ENCODE assay signal across 9 cellular contexts in the genomic region with DNA sequence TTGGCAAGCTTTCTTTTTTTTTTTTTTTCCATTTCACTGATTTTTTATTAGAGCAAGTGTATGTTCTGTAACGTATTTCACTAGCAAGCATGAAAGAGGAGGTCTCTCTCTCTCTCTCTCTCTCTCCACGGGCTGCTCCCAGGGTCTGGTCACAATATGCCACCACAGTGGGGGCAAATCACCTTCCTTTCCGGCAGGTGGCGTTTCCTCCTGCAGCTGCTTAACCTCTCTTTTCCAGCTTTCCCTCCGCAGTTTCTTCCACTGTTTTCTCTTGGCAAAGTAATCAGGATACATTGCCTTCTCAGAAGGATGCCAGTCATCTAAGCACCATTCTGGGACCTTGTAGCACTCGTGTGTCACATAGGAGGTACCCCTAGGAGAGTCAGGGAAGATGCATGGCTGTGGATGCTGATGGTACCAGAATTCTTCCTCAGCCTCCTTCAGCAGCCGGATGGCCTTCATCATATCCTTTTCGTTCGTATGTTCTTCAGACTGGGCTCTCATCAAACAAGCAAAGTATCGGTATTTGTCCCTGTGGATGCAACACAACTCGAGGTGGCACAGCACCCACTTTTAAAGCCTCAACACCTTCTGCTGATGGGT.
DNase-seq lines count a peak whose midpoint lies in the region; ATAC-seq and TF ChIP-seq lines count a peak whose summit lies in the region.
"Had no signal": no experiment of that assay in that cellular context is flagged by ENCODE, and none has a peak within 500 bp of the region (broad histone marks: within the 10 kb centered on the region; RNA-seq: fewer than 3 reads in every experiment).

No MANE protein-coding gene starts in this region.

- H3K4me1 Mint-ChIP-seq in WTC11, result peaks cover 13% of the 10 kb centered on the region
- no peaks in the 10 kb centered on the region for H3K4me1 Mint-ChIP-seq in activated naive CD8-positive, alpha-beta T cell treated with anti-CD3 and anti-CD28 coated beads for 36 hours
- H3K4me1 Mint-ChIP-seq: nephron had no signal

- H3K79me2 ChIP-seq in Karpas-422 (ENCODE audit: low read length), result no peaks in the 10 kb centered on the region

- H3K4me3 Mint-ChIP-seq in WTC11, result no peak overlapping the region
- H3K4me3 Mint-ChIP-seq in activated naive CD8-positive, alpha-beta T cell treated with anti-CD3 and anti-CD28 coated beads for 36 hours, result no peak overlapping the region
- H3K4me3 Mint-ChIP-seq: nephron had no signal

- no peak overlapping the region for H3K4me2 ChIP-seq in Karpas-422 (ENCODE audit: low read depth, low read length, poor library complexity, severe bottlenecking)

- no peaks in the 10 kb centered on the region for H4K20me1 ChIP-seq in Karpas-422 (ENCODE audit: insufficient read depth, low read depth, low read length)

- CTCF ChIA-PET in WTC11 (lab: Charles Lee), result interaction anchor here (0.6 to 2.2 kb wide), 14 partner anchors 9 to 217 kb away, joined by 3 to 10 read pairs (median 4); no protein-coding TSS in a partner anchor

- no peak overlapping the region for H3K27ac Mint-ChIP-seq in WTC11
- H3K27ac Mint-ChIP-seq in activated naive CD8-positive, alpha-beta T cell treated with anti-CD3 and anti-CD28 coated beads for 36 hours, result no peak overlapping the region
- H3K27ac Mint-ChIP-seq: nephron had no signal

- H3K36me3 ChIP-seq in Karpas-422 (ENCODE audit: insufficient read depth, low read length), result no peaks in the 10 kb centered on the region
- H3K36me3 ChIP-seq in right lobe of liver, result no peaks in the 10 kb centered on the region
- H3K36me3 ChIP-seq in vagina, result no peaks in the 10 kb centered on the region

- intact Hi-C loops in right lobe of liver (cut with DNase I) (no loop called here), vagina (cut with DNase I) (no loop called here)

- H3K27ac ChIP-seq in Karpas-422 (ENCODE audit: low read length) (no peak overlapping the region), right lobe of liver (no peak overlapping the region), vagina (no peak overlapping the region)

- 20% methylated on average over 7 of the region's 11 CpGs for WGBS in right lobe of liver (ENCODE audit: insufficient coverage, low coverage, low lambda C conversion rate, missing lambda C conversion rate)

- H3K27me3 Mint-ChIP-seq in WTC11 (ENCODE audit: low read depth), result peaks cover 2% of the 10 kb centered on the region; the same call in 1 of the 2 replicates
- peaks cover 17% of the 10 kb centered on the region for H3K27me3 Mint-ChIP-seq in activated naive CD8-positive, alpha-beta T cell treated with anti-CD3 and anti-CD28 coated beads for 36 hours

- H3K4me3 ChIP-seq in Karpas-422 (ENCODE audit: low read length) (no peak overlapping the region), right lobe of liver (no peak overlapping the region), vagina (no peak overlapping the region)

- H3K9me3 Mint-ChIP-seq in WTC11, result peaks cover 20% of the 10 kb centered on the region
- H3K9me3 Mint-ChIP-seq in activated naive CD8-positive, alpha-beta T cell treated with anti-CD3 and anti-CD28 coated beads for 36 hours, result no peaks in the 10 kb centered on the region
- H3K9me3 Mint-ChIP-seq: nephron had no signal

- no peak overlapping the region for H2AFZ ChIP-seq in Karpas-422 (ENCODE audit: low read length)

- no peak overlapping the region for H3K9ac ChIP-seq in Karpas-422 (ENCODE audit: low read length)

- TF ChIP-seq POLR2A in right lobe of liver (IDR thresholded peaks at IDR 0.05) (no peak), vagina (IDR thresholded peaks at IDR 0.05) (no peak)

- peaks cover 13% of the 10 kb centered on the region; the same call in 1 of the 2 replicates for H3K36me3 Mint-ChIP-seq in WTC11
- no peaks in the 10 kb centered on the region for H3K36me3 Mint-ChIP-seq in activated naive CD8-positive, alpha-beta T cell treated with anti-CD3 and anti-CD28 coated beads for 36 hours

- H3K9me3 ChIP-seq in Karpas-422 (ENCODE audit: low read length) (no peaks in the 10 kb centered on the region), right lobe of liver (no peaks in the 10 kb centered on the region), vagina (no peaks in the 10 kb centered on the region)

- peak; percentile 32 for DNase-seq in ELR (ENCODE audit: low read depth)
- DNase-seq in Karpas-422, result peak; percentile 59
- peak; percentile 67 for DNase-seq in WTC11 (ENCODE audit: low spot score)
- DNase-seq in right lobe of liver, result no peak
- DNase-seq in CD1c-positive myeloid dendritic cell (ENCODE audit: extremely low spot score), result no peak
- no peak for DNase-seq in activated naive CD8-positive, alpha-beta T cell treated with anti-CD3 and anti-CD28 coated beads for 36 hours
- DNase-seq in NK-92 (lab: John Stamatoyannopoulos, UW; ENCODE audit: unreplicated experiment), result no peak
- DNase-seq in vagina (ENCODE audit: extremely low spot score in 2 of 2), result no peak

- H3K4me1 ChIP-seq in Karpas-422 (ENCODE audit: low read length) (no peaks in the 10 kb centered on the region), right lobe of liver (no peaks in the 10 kb centered on the region), vagina (no peaks in the 10 kb centered on the region)

- TF ChIP-seq CTCF in WTC11 (IDR thresholded peaks at IDR 0.05) (peak; percentile 38; the same call in 1 of the 2 replicates), right lobe of liver (IDR thresholded peaks at IDR 0.05) (peak in 3 of 4 donors; percentile 22 to 38 (median 30)), vagina (IDR thresholded peaks at IDR 0.05) (no peak)

- H3K27me3 ChIP-seq in Karpas-422 (ENCODE audit: low read length) (no peaks in the 10 kb centered on the region), right lobe of liver (no peaks in the 10 kb centered on the region), vagina (no peaks in the 10 kb centered on the region)

- peak; percentile 95 for ATAC-seq in WTC11
- ATAC-seq in right lobe of liver, result peak in 1 of 4 donors; percentile 42

- POLR2A ChIA-PET in WTC11 (lab: Charles Lee), result interaction anchor here (0.7 kb wide), 1 partner anchor 456 kb away, joined by 3 read pairs; no protein-coding TSS in a partner anchor

- H3K9me2 ChIP-seq in Karpas-422 (replicated peaks; ENCODE audit: insufficient read depth, low read length), result no peaks in the 10 kb centered on the region

TF ChIP-seq in WTC11, 78 proteins besides CTCF, POLR2A, EP300 and RAD21 (continues in another document):
- TF ChIP-seq, protein P1, sequence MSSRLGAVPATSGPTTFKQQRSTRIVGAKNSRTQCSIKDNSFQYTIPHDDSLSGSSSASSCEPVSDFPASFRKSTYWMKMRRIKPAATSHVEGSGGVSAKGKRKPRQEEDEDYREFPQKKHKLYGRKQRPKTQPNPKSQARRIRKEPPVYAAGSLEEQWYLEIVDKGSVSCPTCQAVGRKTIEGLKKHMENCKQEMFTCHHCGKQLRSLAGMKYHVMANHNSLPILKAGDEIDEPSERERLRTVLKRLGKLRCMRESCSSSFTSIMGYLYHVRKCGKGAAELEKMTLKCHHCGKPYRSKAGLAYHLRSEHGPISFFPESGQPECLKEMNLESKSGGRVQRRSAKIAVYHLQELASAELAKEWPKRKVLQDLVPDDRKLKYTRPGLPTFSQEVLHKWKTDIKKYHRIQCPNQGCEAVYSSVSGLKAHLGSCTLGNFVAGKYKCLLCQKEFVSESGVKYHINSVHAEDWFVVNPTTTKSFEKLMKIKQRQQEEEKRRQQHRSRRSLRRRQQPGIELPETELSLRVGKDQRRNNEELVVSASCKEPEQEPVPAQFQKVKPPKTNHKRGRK (CRISPR knock-in tag; IDR thresholded peaks at IDR 0.05; ENCODE audit: borderline replicate concordance), result no peak
- TF ChIP-seq NR3C1 (CRISPR knock-in tag; conservative IDR thresholded peaks at IDR 0.05; ENCODE audit: low read depth) (no peak), CREM (CRISPR knock-in tag; IDR thresholded peaks at IDR 0.05) (no peak), NFE2L1 (CRISPR knock-in tag; IDR thresholded peaks at IDR 0.05) (no peak), ZNF671 (CRISPR knock-in tag; IDR thresholded peaks at IDR 0.05) (no peak), CREB1 (CRISPR knock-in tag; IDR thresholded peaks at IDR 0.05) (no peak), ZNF232 (CRISPR knock-in tag; IDR thresholded peaks at IDR 0.05) (no peak), CDX4 (CRISPR knock-in tag; IDR thresholded peaks at IDR 0.05; ENCODE audit: borderline replicate concordance) (no peak), GRHL2 (CRISPR knock-in tag; IDR thresholded peaks at IDR 0.05; ENCODE audit: insufficient replicate concordance, severe bottlenecking) (no peak), IRF2 (CRISPR knock-in tag; IDR thresholded peaks at IDR 0.05; ENCODE audit: borderline replicate concordance, low read depth) (no peak), SMAD3 (CRISPR knock-in tag; IDR thresholded peaks at IDR 0.05; ENCODE audit: borderline replicate concordance) (no peak), ELF4 (CRISPR knock-in tag; IDR thresholded peaks at IDR 0.05; ENCODE audit: low read depth) (no peak), NFYB (CRISPR knock-in tag; conservative IDR thresholded peaks at IDR 0.05; ENCODE audit: low read depth) (no peak)
- TF ChIP-seq, protein P2, sequence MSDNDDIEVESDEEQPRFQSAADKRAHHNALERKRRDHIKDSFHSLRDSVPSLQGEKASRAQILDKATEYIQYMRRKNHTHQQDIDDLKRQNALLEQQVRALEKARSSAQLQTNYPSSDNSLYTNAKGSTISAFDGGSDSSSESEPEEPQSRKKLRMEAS (CRISPR knock-in tag; IDR thresholded peaks at IDR 0.05), result no peak
- TF ChIP-seq, protein P3, sequence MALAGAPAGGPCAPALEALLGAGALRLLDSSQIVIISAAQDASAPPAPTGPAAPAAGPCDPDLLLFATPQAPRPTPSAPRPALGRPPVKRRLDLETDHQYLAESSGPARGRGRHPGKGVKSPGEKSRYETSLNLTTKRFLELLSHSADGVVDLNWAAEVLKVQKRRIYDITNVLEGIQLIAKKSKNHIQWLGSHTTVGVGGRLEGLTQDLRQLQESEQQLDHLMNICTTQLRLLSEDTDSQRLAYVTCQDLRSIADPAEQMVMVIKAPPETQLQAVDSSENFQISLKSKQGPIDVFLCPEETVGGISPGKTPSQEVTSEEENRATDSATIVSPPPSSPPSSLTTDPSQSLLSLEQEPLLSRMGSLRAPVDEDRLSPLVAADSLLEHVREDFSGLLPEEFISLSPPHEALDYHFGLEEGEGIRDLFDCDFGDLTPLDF (CRISPR knock-in tag; IDR thresholded peaks at IDR 0.05), result no peak
- TF ChIP-seq, protein P4, sequence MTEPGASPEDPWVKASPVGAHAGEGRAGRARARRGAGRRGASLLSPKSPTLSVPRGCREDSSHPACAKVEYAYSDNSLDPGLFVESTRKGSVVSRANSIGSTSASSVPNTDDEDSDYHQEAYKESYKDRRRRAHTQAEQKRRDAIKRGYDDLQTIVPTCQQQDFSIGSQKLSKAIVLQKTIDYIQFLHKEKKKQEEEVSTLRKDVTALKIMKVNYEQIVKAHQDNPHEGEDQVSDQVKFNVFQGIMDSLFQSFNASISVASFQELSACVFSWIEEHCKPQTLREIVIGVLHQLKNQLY (CRISPR knock-in tag; IDR thresholded peaks at IDR 0.05), result no peak

Comparison
In these comparisons a context has a peak if more than half of its experiments do, and no peak if none do; other contexts are left out.
1. DNase-seq: peak in ELR (single experiment), Karpas-422 (single experiment) and WTC11 (single experiment); none in right lobe of liver (0 of 3), CD1c-positive myeloid dendritic cell (single experiment), activated naive CD8-positive, alpha-beta T cell treated with anti-CD3 and anti-CD28 coated beads for 36 hours (single experiment), NK-92 (single experiment) and vagina (0 of 2).
2. CTCF ChIP-seq: peak in WTC11 (single experiment) and right lobe of liver (3 of 4); none in vagina (0 of 3).